ENCODE assay signal across 15 cellular contexts in genomic region chr7:140654661-140655060, GRCh38. TPM values are rescaled to one million over a fixed set of nuclear protein-coding genes. Genes with fewer than 3 reads are reported as not detected.
"Had no signal": no experiment of that assay in that cellular context is flagged by ENCODE, and none has a peak within 500 bp of the region (broad histone marks: within the 10 kb centered on the region; RNA-seq: fewer than 3 reads in every experiment).

No MANE protein-coding gene starts in this region.

- H3K27ac Mint-ChIP-seq: activated naive CD4-positive, alpha-beta T cell treated with anti-CD3 and anti-CD28 coated beads for 36 hours; activated T-helper 2 cell treated with anti-CD3 and anti-CD28 coated beads, Interferon-gamma antibody, Interleukin-2, Interleukin-4, amounts not matched to agents 10 μg/mL and 5 μg/mL and 100 μg/mL, durations not matched to agents 14 hours and 24 hours and 36 hours; type B pancreatic cell had no signal

- H3K36me3 Mint-ChIP-seq: type B pancreatic cell had no signal

- H3K9me3 Mint-ChIP-seq: activated naive CD4-positive, alpha-beta T cell treated with anti-CD3 and anti-CD28 coated beads for 36 hours; activated T-cell treated with anti-CD3 and anti-CD28 coated beads, Interleukin-2, amount 50 U/mL, for 4 hours; activated T-helper 2 cell treated with anti-CD3 and anti-CD28 coated beads, Interferon-gamma antibody, Interleukin-2, Interleukin-4, amounts not matched to agents 10 μg/mL and 5 μg/mL and 100 μg/mL, durations not matched to agents 14 hours and 24 hours and 36 hours; type B pancreatic cell had no signal

- ATAC-seq: activated T-cell treated with anti-CD3 and anti-CD28 coated beads, Interleukin-2, amount 50 U/mL, for 4 hours; gastroesophageal sphincter had no signal

- H3K36me3 ChIP-seq: gastroesophageal sphincter, vagina had no signal

- H3K27me3 ChIP-seq: gastroesophageal sphincter, vagina had no signal

- DNase-seq: activated CD4-positive, alpha-beta T cell treated with anti-CD3 and anti-CD28 coated beads for 48 hours; activated CD8-positive, alpha-beta memory T cell treated with anti-CD3 and anti-CD28 coated beads, Interleukin-2, amount 50 U/mL, for 48 hours; activated naive CD4-positive, alpha-beta T cell treated with anti-CD3 and anti-CD28 coated beads for 36 hours; activated T-cell treated with anti-CD3 and anti-CD28 coated beads, Interleukin-2, amount 50 U/mL, for 4 hours; cortex of kidney; hypothalamus; left ventricle myocardium superior; occipital lobe; stimulated activated CD4-positive, alpha-beta T cell treated with anti-CD3 and anti-CD28 coated beads, Interleukin-1b, Interleukin-23, amount 100 ng/mL, for 48 hours had no signal

- H3K27ac ChIP-seq: epithelial cell of prostate, vagina had no signal

- H3K27me3 Mint-ChIP-seq: type B pancreatic cell had no signal

- H3K4me3 ChIP-seq: gastroesophageal sphincter, vagina had no signal

- H3K9me3 ChIP-seq: gastroesophageal sphincter, vagina had no signal

- H3K4me3 Mint-ChIP-seq: activated naive CD4-positive, alpha-beta T cell treated with anti-CD3 and anti-CD28 coated beads for 36 hours; activated T-cell treated with anti-CD3 and anti-CD28 coated beads, Interleukin-2, amount 50 U/mL, for 4 hours; type B pancreatic cell had no signal

RNA-seq across cellular contexts. Expression of gene DENND2A, which starts 14.0 kb away (rescaled TPM):
- total RNA-seq: activated naive CD4-positive, alpha-beta T cell treated with anti-CD3 and anti-CD28 coated beads for 36 hours; activated T-cell treated with anti-CD3 and anti-CD28 coated beads, Interleukin-2, amount 50 U/mL, for 4 hours; activated T-helper 2 cell treated with anti-CD3 and anti-CD28 coated beads, Interferon-gamma antibody, Interleukin-2, Interleukin-4, amounts not matched to agents 10 μg/mL and 5 μg/mL and 100 μg/mL, durations not matched to agents 14 hours and 24 hours and 36 hours; T-helper 2 cell treated with Interferon-gamma antibody and Interleukin-4, amounts not matched to agents 100 ng/mL and 5 ng/mL, for 36 hours had no signal
